ENCODE assay signal across 18 cellular contexts in the genomic region with DNA sequence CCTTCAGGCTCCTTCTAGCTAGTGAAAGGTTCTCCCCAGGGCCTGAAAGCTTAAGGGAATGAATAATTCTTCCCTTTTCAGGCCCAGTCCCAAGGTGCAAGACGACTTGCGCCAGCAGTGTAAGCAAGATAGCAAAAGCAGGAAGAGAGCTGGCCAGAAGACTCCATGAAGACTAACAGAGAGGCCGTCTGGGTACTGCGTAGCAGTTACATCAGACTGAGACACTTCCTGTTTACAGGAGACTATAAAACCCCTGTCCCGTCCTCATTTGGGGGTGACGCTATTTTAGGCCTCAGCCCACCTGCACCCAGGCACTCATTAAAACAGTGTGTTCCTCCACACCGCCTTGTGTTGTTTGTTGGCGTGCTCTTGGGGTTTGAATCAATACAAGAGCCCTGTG.
"Had no signal": no experiment of that assay in that cellular context is flagged by ENCODE, and none has a peak within 500 bp of the region (broad histone marks: within the 10 kb centered on the region; RNA-seq: fewer than 3 reads in every experiment).

No MANE protein-coding gene starts in this region.

- H3K9me3 Mint-ChIP-seq: activated T-cell treated with anti-CD3 and anti-CD28 coated beads, Interleukin-2, amount 50 U/mL, for 4 hours; nephron progenitor cell had no signal

- H3K27ac Mint-ChIP-seq: activated naive CD8-positive, alpha-beta T cell; nephron progenitor cell had no signal

- H3K4me3 ChIP-seq: dorsolateral prefrontal cortex, heart left ventricle, upper lobe of left lung had no signal

- H3K9me3 ChIP-seq: heart left ventricle, upper lobe of left lung had no signal

- DNase-seq: activated effector memory CD4-positive, alpha-beta T cell treated with anti-CD3 and anti-CD28 coated beads, Interleukin-2, amount 50 U/mL, for 16 hours; activated T-cell treated with anti-CD3 and anti-CD28 coated beads, Interleukin-2, amount 50 U/mL, for 4 hours; brain microvascular endothelial cell; cerebellar nuclear complex; dorsolateral prefrontal cortex; foreskin melanocyte; heart left ventricle; kidney; left ventricle myocardium superior; mesenchymal stem cell; nephron progenitor cell; stimulated activated CD4-positive, alpha-beta T cell treated with anti-CD3 and anti-CD28 coated beads, Interleukin-4, amount 100 ng/mL, for 1 hour; stimulated activated CD8-positive, alpha-beta memory T cell treated with anti-CD3 and anti-CD28 coated beads, Interleukin-4, amount 100 ng/mL, for 48 hours; stimulated activated naive CD8-positive, alpha-beta T cell treated with anti-CD3 and anti-CD28 coated beads, Interleukin-15, Interleukin-2, amounts not matched to agents 100 U/mL and 50 U/mL, for 24 hours; upper lobe of left lung had no signal

- H3K36me3 Mint-ChIP-seq: activated naive CD8-positive, alpha-beta T cell had no signal

- H3K4me1 Mint-ChIP-seq: nephron progenitor cell had no signal

- ATAC-seq: activated T-cell treated with anti-CD3 and anti-CD28 coated beads, Interleukin-2, amount 50 U/mL, for 4 hours; esophagus mucosa; left ventricle myocardium superior; stimulated activated naive CD8-positive, alpha-beta T cell treated with anti-CD3 and anti-CD28 coated beads, Interleukin-15, Interleukin-2, amounts not matched to agents 100 U/mL and 50 U/mL, for 24 hours had no signal

- FAIRE-seq: kidney, TTC549 had no signal

- H3K36me3 ChIP-seq: brain microvascular endothelial cell, heart left ventricle, upper lobe of left lung had no signal

- H3K4me1 ChIP-seq: heart left ventricle, upper lobe of left lung had no signal

- H3K27me3 ChIP-seq: brain microvascular endothelial cell, heart left ventricle, upper lobe of left lung had no signal

- H3K27ac ChIP-seq: brain microvascular endothelial cell, dorsolateral prefrontal cortex, heart left ventricle, upper lobe of left lung had no signal

- H3K4me3 Mint-ChIP-seq: activated naive CD8-positive, alpha-beta T cell; activated T-cell treated with anti-CD3 and anti-CD28 coated beads, Interleukin-2, amount 50 U/mL, for 4 hours; nephron progenitor cell had no signal
